Comparison of ENCODE assay signal across 1 cellular context in genomic region chr14:95419569-95419968, GRCh38.
TF ChIP-seq lines count a peak whose summit lies in the region.

No MANE protein-coding gene starts in this region.

TF ChIP-seq in IMR-90, 13 proteins besides CTCF, POLR2A, EP300 and RAD21 (continued from another document):
- TF ChIP-seq ELK1 (IDR thresholded peaks at IDR 0.05; ENCODE audit: borderline replicate concordance, low read depth, low read length) (no peak), NFE2L2 (IDR thresholded peaks at IDR 0.05; ENCODE audit: low read depth, low read length) (no peak), RFX5 (IDR thresholded peaks at IDR 0.05; ENCODE audit: low read depth, low read length) (no peak)
